ENCODE assay signal across 19 cellular contexts in genomic region chr17:82671071-82671470, GRCh38. TPM values are rescaled to one million over a fixed set of nuclear protein-coding genes. Genes with fewer than 3 reads are reported as not detected.
DNase-seq lines count a peak whose midpoint lies in the region; ATAC-seq, FAIRE-seq and TF ChIP-seq lines count a peak whose summit lies in the region.
"Had no signal": no experiment of that assay in that cellular context is flagged by ENCODE, and none has a peak within 500 bp of the region (broad histone marks: within the 10 kb centered on the region; RNA-seq: fewer than 3 reads in every experiment).

No MANE protein-coding gene starts in this region.

- H3K27ac Mint-ChIP-seq in nephron: peak overlapping the region; percentile 9 to 51 (median 27)

- H3K23me2 ChIP-seq in H1 (ENCODE audit: low read depth, low read length): peaks cover 5% of the 10 kb centered on the region; the same call in 1 of the 2 replicates

- peak overlapping the region; percentile 64 for H3K56ac ChIP-seq in H1 (replicated peaks; ENCODE audit: insufficient read length, low read depth, low read length)

- ATAC-seq in GM21360 (IDR thresholded peaks at IDR 0.05; ENCODE audit: unreplicated experiment): no peak
- ATAC-seq: Right ventricle myocardium inferior had no signal

- no peak overlapping the region for H3K14ac ChIP-seq in H1 (ENCODE audit: insufficient read length)

- H3K9me3 ChIP-seq in breast epithelium (no peaks in the 10 kb centered on the region), mammary epithelial cell (replicated peaks; ENCODE audit: insufficient read depth, low read length) (no peaks in the 10 kb centered on the region), H1 (ENCODE audit: insufficient read depth in 2 of 2, low read depth in 1 of 2, low read length in 1 of 2) (no peaks in the 10 kb centered on the region), tibial nerve (no peaks in the 10 kb centered on the region)
- H3K9me3 ChIP-seq: Peyer's patch had no signal

- H2BK12ac ChIP-seq in H1 (ENCODE audit: low read depth, low read length): no peak overlapping the region

- no peak overlapping the region for H3K23ac ChIP-seq in H1 (ENCODE audit: insufficient read length)

- H3K4me1 ChIP-seq in breast epithelium: no peaks in the 10 kb centered on the region
- H3K4me1 ChIP-seq in mammary epithelial cell (ENCODE audit: insufficient read depth, low read length): no peaks in the 10 kb centered on the region
- peaks cover 0 to 9% (median 2%) of the 10 kb centered on the region in 4 experiments; a peak in 3 of 7 replicates for H3K4me1 ChIP-seq in H1 (replicated peaks in 1 of 4; ENCODE audit: control insufficient read depth in 3 of 4, insufficient read depth in 4 of 4, low read length in 3 of 4)
- H3K4me1 ChIP-seq in tibial nerve: peaks cover 0 to 39% (median 10%) of the 10 kb centered on the region in 4 donors

- in situ Hi-C loops in mammary epithelial cell (cut with MboI; ENCODE audit: low sequenced_read_pairs in 2 of 2): no loop called here

- CTCF ChIA-PET in mammary epithelial cell (lab: Charles Lee; ENCODE audit: low non-redundant PET): no interaction called here
- CTCF ChIA-PET in H1 (lab: Charles Lee; ENCODE audit: partially characterized antibody): interaction anchor here (1.3 to 4.7 kb wide), 2 partner anchors 8 to 16 kb away, joined by 3 to 50 read pairs; no protein-coding TSS in a partner anchor

- no peak overlapping the region for H4K8ac ChIP-seq in H1 (ENCODE audit: extremely low read depth, insufficient read depth, low read length)

- H3K9ac ChIP-seq in mammary epithelial cell (ENCODE audit: insufficient read depth, low read length): no peak overlapping the region
- H3K9ac ChIP-seq in H1 (replicated peaks in 1 of 4; ENCODE audit: extremely low read depth in 1 of 4, low read depth in 3 of 4, low read length in 3 of 4): no peak overlapping the region
- H3K9ac ChIP-seq: KMS-11 had no signal

- FAIRE-seq in H1 (lab: Jason Lieb, UNC): no peak

- no TSS peak for BruUV-seq in mammary epithelial cell (replicated peaks; lab: Mats Ljungman, UMichigan)

- H3K79me2 ChIP-seq in mammary epithelial cell (ENCODE audit: insufficient read depth, low read length): no peaks in the 10 kb centered on the region
- no peaks in the 10 kb centered on the region for H3K79me2 ChIP-seq in H1 (ENCODE audit: control insufficient read depth in 1 of 2, insufficient read depth in 2 of 2, low read length in 2 of 2)

- peaks cover 5% of the 10 kb centered on the region for H3K36me3 Mint-ChIP-seq in nephron (ENCODE audit: low read depth)
- H3K36me3 Mint-ChIP-seq: CD8-positive, alpha-beta memory T cell had no signal

- no peak for TF ChIP-seq EP300 in H1 (IDR thresholded peaks at IDR 0.05; ENCODE audit: borderline replicate concordance in 1 of 2, low read depth in 2 of 2, low read length in 2 of 2)
- no peak for TF ChIP-seq EP300 in tibial nerve (IDR thresholded peaks at IDR 0.05)

- H3K4me1 Mint-ChIP-seq in nephron: peaks cover 28% of the 10 kb centered on the region

- H4K5ac ChIP-seq in H1 (ENCODE audit: insufficient read length, low read depth, low read length): no peak overlapping the region

- H4K20me1 ChIP-seq in mammary epithelial cell (ENCODE audit: insufficient read depth, low read length) (no peaks in the 10 kb centered on the region), H1 (replicated peaks in 1 of 2; ENCODE audit: control insufficient read depth in 1 of 2, insufficient read depth in 2 of 2, low read length in 2 of 2) (peaks cover 0 to 3% of the 10 kb centered on the region in 2 experiments)

- 0 out of 2 replicates have a peak overlapping the region, but pooled peaks have one; percentile 56 for H2AK5ac ChIP-seq in H1 (ENCODE audit: low read depth, low read length)

- intact Hi-C loops in breast epithelium (cut with DNase I; ENCODE audit: low total_unique reads): no loop called here
- intact Hi-C loops in mammary epithelial cell (cut with micrococcal nuclease): no loop called here

- no peak overlapping the region for H3K4me3 ChIP-seq in breast epithelium
- H3K4me3 ChIP-seq in mammary epithelial cell (replicated peaks in 1 of 3; ENCODE audit: insufficient read depth in 1 of 3, low read depth in 2 of 3, low read length in 3 of 3): no peak overlapping the region
- H3K4me3 ChIP-seq in H1 (ENCODE audit: extremely low read depth in 1 of 4, insufficient read depth in 2 of 4, low read depth in 3 of 4, low read length in 4 of 4): no peak overlapping the region
- no peak overlapping the region for H3K4me3 ChIP-seq in tibial nerve
- H3K4me3 ChIP-seq: Peyer's patch had no signal

- H3K4ac ChIP-seq in H1 (replicated peaks; ENCODE audit: insufficient read length, low read depth, low read length): no peak overlapping the region

- no peaks in the 10 kb centered on the region for H3K27me3 ChIP-seq in breast epithelium
- H3K27me3 ChIP-seq in mammary epithelial cell (ENCODE audit: insufficient read depth, low read length): no peaks in the 10 kb centered on the region
- H3K27me3 ChIP-seq in H1 (replicated peaks in 1 of 4; ENCODE audit: control insufficient read depth in 3 of 4, extremely low read depth in 1 of 4, insufficient read depth in 3 of 4, low read length in 3 of 4): no peaks in the 10 kb centered on the region; a peak in 2 of 7 replicates
- no peaks in the 10 kb centered on the region for H3K27me3 ChIP-seq in tibial nerve
- H3K27me3 ChIP-seq: Peyer's patch had no signal

- TF ChIP-seq POLR2A in breast epithelium (IDR thresholded peaks at IDR 0.05): no peak
- no peak for TF ChIP-seq POLR2A in H1 (IDR thresholded peaks at IDR 0.05; ENCODE audit: control extremely low read depth in 1 of 2, low read depth in 2 of 2, low read length in 2 of 2)
- no peak for TF ChIP-seq POLR2A in tibial nerve (IDR thresholded peaks at IDR 0.05)

- H3K9me3 Mint-ChIP-seq in nephron: no peaks in the 10 kb centered on the region
- H3K9me3 Mint-ChIP-seq: CD8-positive, alpha-beta memory T cell had no signal

- H3K79me1 ChIP-seq in H1 (ENCODE audit: low read depth, low read length): no peaks in the 10 kb centered on the region; the same call in 1 of the 2 replicates

- 88% methylated on average over 6 of the region's 6 CpGs for WGBS in mammary epithelial cell (ENCODE audit: low coverage, missing lambda C conversion rate)
- WGBS in H1 (ENCODE audit: extremely low coverage in 1 of 2, insufficient coverage in 1 of 2, insufficient read length in 1 of 2, insufficient replicate concordance in 2 of 2, low coverage in 1 of 2, low lambda C conversion rate in 2 of 2, missing lambda C conversion rate in 1 of 2), 2 experiments: 85% methylated on average over 5 of the region's 6 CpGs; no CpG with 5 or more reads in 1 of the 2 experiments
- WGBS in tibial nerve, 2 donors: 77 to 79% methylated on average over 6 of the region's 6 CpGs

- no peak for TF ChIP-seq CTCF in breast epithelium (IDR thresholded peaks at IDR 0.05)
- no peak for TF ChIP-seq CTCF in mammary epithelial cell (conservative IDR thresholded peaks at IDR 0.05 in 1 of 2, IDR thresholded peaks at IDR 0.05 in 1 of 2; ENCODE audit: extremely low read depth in 1 of 2, insufficient read depth in 1 of 2, low read depth in 1 of 2, low read length in 2 of 2)
- TF ChIP-seq CTCF in H1 (IDR thresholded peaks at IDR 0.05; ENCODE audit: control extremely low read depth in 1 of 3, insufficient read depth in 1 of 3, low read depth in 1 of 3, low read length in 3 of 3): no peak
- no peak for TF ChIP-seq CTCF in nephron (IDR thresholded peaks at IDR 0.05; ENCODE audit: unreplicated experiment in 3 of 3)
- TF ChIP-seq CTCF in tibial nerve (IDR thresholded peaks at IDR 0.05): no peak

- TF ChIP-seq RAD21 in H1 (IDR thresholded peaks at IDR 0.05 in 1 of 2, conservative IDR thresholded peaks at IDR 0.05 in 1 of 2; ENCODE audit: low read depth in 2 of 2, low read length in 2 of 2): no peak

- H2AFZ ChIP-seq in mammary epithelial cell (ENCODE audit: low read depth, low read length) (no peak overlapping the region), H1 (ENCODE audit: low read length) (no peak overlapping the region)

- DNase-seq in breast epithelium (ENCODE audit: low spot score in 2 of 2) (no peak), mammary epithelial cell (no peak), H1 (ENCODE audit: low read depth in 1 of 2, low spot score in 2 of 2) (no peak), tibial nerve (ENCODE audit: low spot score in 2 of 2) (no peak)
- DNase-seq in NK-92 treated with Interleukin-12 subunit alpha and Interleukin-12 subunit beta, amount 100 ng/mL, for 24 hours (lab: John Stamatoyannopoulos, UW): no peak
- no peak for DNase-seq in stimulated activated CD4-positive, alpha-beta T cell treated with anti-CD3 and anti-CD28 coated beads, Interleukin-12 subunit alpha, Interleukin-12 subunit beta, amount 100 ng/mL, for 4 hours
- DNase-seq: 8988T; CD8-positive, alpha-beta memory T cell; GF-D8; GOT3; NCI-H1092; NCI-H146; NCI-H2081 treated with DMSO at 0.1 percent for 48 hours; NCI-H510A treated with DMSO at 0.1 percent for 48 hours; Peyer's patch had no signal

- no peak overlapping the region for H3K4me2 ChIP-seq in mammary epithelial cell (ENCODE audit: insufficient read depth, low read depth, low read length)
- H3K4me2 ChIP-seq in H1 (ENCODE audit: insufficient read depth in 1 of 2, low read depth in 2 of 2, low read length in 2 of 2): no peak overlapping the region
- H3K4me2 ChIP-seq: KMS-11 had no signal

- H2BK120ac ChIP-seq in H1 (replicated peaks; ENCODE audit: low read depth, low read length): no peak overlapping the region

- H3K18ac ChIP-seq in H1 (ENCODE audit: extremely low read depth, low read length): no peak overlapping the region

- no peak overlapping the region for H3K4me3 Mint-ChIP-seq in nephron

- dilution Hi-C loops in mammary epithelial cell (cut with HindIII; ENCODE audit: low sequenced_read_pairs): no loop called here

- peak overlapping the region; percentile 71 to 78 for H3K27ac ChIP-seq in breast epithelium
- H3K27ac ChIP-seq in mammary epithelial cell (ENCODE audit: insufficient read depth, low read depth, low read length): no peak overlapping the region
- no peak overlapping the region for H3K27ac ChIP-seq in H1 (ENCODE audit: low read depth, low read length)
- H3K27ac ChIP-seq in tibial nerve: peak overlapping the region in 3 of 4 donors; percentile 62 to 82 (median 65)
- H3K27ac ChIP-seq: KMS-11, Peyer's patch had no signal

- no peak overlapping the region for H2BK20ac ChIP-seq in H1 (ENCODE audit: low read length)

- POLR2A ChIA-PET in H1 (lab: Charles Lee; ENCODE audit: partially characterized antibody): no interaction called here

- peaks cover 3% of the 10 kb centered on the region for H3K27me3 Mint-ChIP-seq in nephron (ENCODE audit: low read depth)
- H3K27me3 Mint-ChIP-seq: CD8-positive, alpha-beta memory T cell had no signal

- H3K36me3 ChIP-seq in breast epithelium: no peaks in the 10 kb centered on the region
- H3K36me3 ChIP-seq in mammary epithelial cell (ENCODE audit: insufficient read depth, low read length): no peaks in the 10 kb centered on the region
- no peaks in the 10 kb centered on the region for H3K36me3 ChIP-seq in H1 (ENCODE audit: control insufficient read depth in 2 of 4, insufficient read depth in 4 of 4, low read length in 3 of 4)
- peaks cover 0 to 14% (median 0%) of the 10 kb centered on the region in 3 donors for H3K36me3 ChIP-seq in tibial nerve
- H3K36me3 ChIP-seq: Peyer's patch had no signal

- no peak overlapping the region for H4K91ac ChIP-seq in H1 (replicated peaks; ENCODE audit: insufficient read length, low read length)

- H2BK5ac ChIP-seq in H1 (ENCODE audit: low read depth, low read length): no peak overlapping the region

- H2BK15ac ChIP-seq in H1 (ENCODE audit: low read length): peak overlapping the region; percentile 55; the same call in 1 of the 2 replicates

RNA-seq across cellular contexts. Expression of gene WDR45B, which starts 22.8 kb away (rescaled TPM):
- total RNA-seq in breast epithelium (100 to 1,000 TPM in 1 of 3 donors, 10 to 100 TPM in 2; 74.2 to 118 (median 83.9) TPM), mammary epithelial cell (10 to 100 TPM; 62.2 to 68.4 TPM), tibial nerve (100 to 1,000 TPM in 1 of 4 donors, 10 to 100 TPM in 3; 64.9 to 114 (median 88.5) TPM)
- polyA plus RNA-seq in mammary epithelial cell (71.9 TPM), H1 (2011; rRNA removed) (100 and 101 TPM in 2 replicates)
- 71.2 TPM for polyA minus RNA-seq in mammary epithelial cell
- total RNA-seq in H1 (2021; fragmentation: NEBNext Ultra II Directional; extraction: Animal tissue kit (Norgen Biotek cat#: 25700)): 82.0 and 88.8 TPM in 2 replicates
- 110 TPM for polyA plus RNA-seq in H1 (2011; cell fraction: cytosol; rRNA removed)
- polyA plus RNA-seq in H1 (2011; cell fraction: nucleus; rRNA removed): 107 TPM
- polyA plus RNA-seq in H1 (2012, experiment 1 of 2): 81.1 to 86.2 TPM (median 86.2 TPM) in 4 replicates
- polyA plus RNA-seq in H1 (2012, experiment 2 of 2): 57.9 TPM
- polyA plus RNA-seq in H1 (2013, experiment 1 of 2): 70.1 TPM
- polyA plus RNA-seq in H1 (2013, experiment 2 of 2): 72.8 TPM
- 93.1 and 96.5 TPM in 2 replicates for polyA minus RNA-seq in H1 (2011; rRNA and poly(A)+ RNA removed)
- polyA minus RNA-seq in H1 (2011; cell fraction: cytosol; rRNA and poly(A)+ RNA removed): 50.5 TPM
- 34.8 TPM for polyA minus RNA-seq in H1 (2011; cell fraction: nucleus; rRNA and poly(A)+ RNA removed)

RNA-seq across cellular contexts. Expression of gene RAB40B, which starts 27.4 kb away (rescaled TPM):
- total RNA-seq in breast epithelium (10 to 100 TPM in 2 of 3 donors, 1 to 10 TPM in 1; 8.8 to 25.6 (median 12.8) TPM), mammary epithelial cell (10 to 100 TPM; 13.3 to 17.8 TPM), tibial nerve (10 to 100 TPM; 27.3 to 39.0 (median 36.7) TPM)
- polyA plus RNA-seq in mammary epithelial cell (16.5 TPM), H1 (2011; rRNA removed) (4.6 and 7.1 TPM in 2 replicates)
- 10.5 TPM for polyA minus RNA-seq in mammary epithelial cell
- total RNA-seq in H1 (2021; fragmentation: NEBNext Ultra II Directional; extraction: Animal tissue kit (Norgen Biotek cat#: 25700)): 3.1 and 3.3 TPM in 2 replicates
- polyA plus RNA-seq in H1 (2011; cell fraction: cytosol; rRNA removed): 2.9 TPM
- 5.8 TPM for polyA plus RNA-seq in H1 (2011; cell fraction: nucleus; rRNA removed)
- polyA plus RNA-seq in H1 (2012, experiment 1 of 2): 4.1 to 5.9 TPM (median 4.3 TPM) in 4 replicates
- polyA plus RNA-seq in H1 (2012, experiment 2 of 2): 13.5 TPM
- polyA plus RNA-seq in H1 (2013, experiment 1 of 2): 2.4 TPM
- 3.6 TPM for polyA plus RNA-seq in H1 (2013, experiment 2 of 2)
- 0.95 and 1.5 TPM in 2 replicates for polyA minus RNA-seq in H1 (2011; rRNA and poly(A)+ RNA removed)
- 1.1 TPM for polyA minus RNA-seq in H1 (2011; cell fraction: cytosol; rRNA and poly(A)+ RNA removed)
- polyA minus RNA-seq in H1 (2011; cell fraction: nucleus; rRNA and poly(A)+ RNA removed): 1.8 TPM

RNA-seq across cellular contexts. Expression of gene FN3KRP, which starts 45.4 kb away (rescaled TPM):
- 10 to 100 TPM; 10.4 to 22.1 (median 18.0) TPM for total RNA-seq in breast epithelium
- total RNA-seq in mammary epithelial cell: 10 to 100 TPM; 16.7 to 44.5 TPM
- 27.2 TPM for polyA plus RNA-seq in mammary epithelial cell
- 52.6 TPM for polyA minus RNA-seq in mammary epithelial cell
- 21.4 and 23.3 TPM in 2 replicates for total RNA-seq in H1 (2021; fragmentation: NEBNext Ultra II Directional; extraction: Animal tissue kit (Norgen Biotek cat#: 25700))
- 17.1 and 18.1 TPM in 2 replicates for polyA plus RNA-seq in H1 (2011; rRNA removed)
- 17.3 TPM for polyA plus RNA-seq in H1 (2011; cell fraction: cytosol; rRNA removed)
- 19.5 TPM for polyA plus RNA-seq in H1 (2011; cell fraction: nucleus; rRNA removed)
- polyA plus RNA-seq in H1 (2012, experiment 1 of 2): 29.8 to 30.3 TPM (median 30.2 TPM) in 4 replicates
- polyA plus RNA-seq in H1 (2012, experiment 2 of 2): 18.4 TPM
- 13.8 TPM for polyA plus RNA-seq in H1 (2013, experiment 1 of 2)
- polyA plus RNA-seq in H1 (2013, experiment 2 of 2): 13.2 TPM
- polyA minus RNA-seq in H1 (2011; rRNA and poly(A)+ RNA removed): 10.1 and 10.7 TPM in 2 replicates
- polyA minus RNA-seq in H1 (2011; cell fraction: cytosol; rRNA and poly(A)+ RNA removed): 8.7 TPM
- polyA minus RNA-seq in H1 (2011; cell fraction: nucleus; rRNA and poly(A)+ RNA removed): 4.8 TPM
- total RNA-seq in tibial nerve: 10 to 100 TPM; 17.4 to 22.5 (median 21.0) TPM

Comparison
In these comparisons a context has a peak if more than half of its experiments do, and no peak if none do; other contexts are left out.
1. H3K27ac ChIP-seq: peak in breast epithelium (2 of 2) and tibial nerve (3 of 4); none in mammary epithelial cell (single experiment) and H1 (single experiment).